ENCODE assay signal across 8 cellular contexts in the genomic region with DNA sequence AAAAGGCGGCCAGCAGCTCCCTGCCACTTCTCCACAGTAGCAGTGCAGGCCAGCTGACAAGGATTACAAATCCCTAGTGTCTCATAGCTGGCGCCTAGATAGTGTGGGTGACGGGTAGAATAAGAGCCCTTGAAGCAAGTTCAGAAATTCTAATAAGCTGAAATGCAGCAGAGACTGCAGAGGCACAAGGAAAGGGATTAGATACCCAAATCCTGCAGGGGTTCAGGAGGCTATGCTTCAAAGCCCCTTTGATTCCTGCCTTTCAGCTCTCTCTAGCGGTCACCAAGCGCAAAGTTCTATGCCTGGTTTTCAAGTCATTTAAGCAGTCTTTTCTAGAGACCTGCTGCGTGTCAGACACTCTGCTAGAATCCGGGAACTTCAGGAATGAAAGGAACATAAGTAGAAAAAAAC.
DNase-seq lines count a peak whose midpoint lies in the region; ATAC-seq lines count a peak whose summit lies in the region.

No MANE protein-coding gene starts in this region.

- peak overlapping the region; percentile 70 for H3K4me3 Mint-ChIP-seq in dendritic cell treated with granulocyte-macrophage colony-stimulating factor and Interleukin-4, amounts not matched to agents 40 ng/mL and 50 ng/mL, for 4 days

- peaks cover 3% of the 10 kb centered on the region for H3K27me3 Mint-ChIP-seq in dendritic cell treated with granulocyte-macrophage colony-stimulating factor and Interleukin-4, amounts not matched to agents 40 ng/mL and 50 ng/mL, for 4 days

- no peaks in the 10 kb centered on the region for H3K36me3 Mint-ChIP-seq in dendritic cell treated with granulocyte-macrophage colony-stimulating factor and Interleukin-4, amounts not matched to agents 40 ng/mL and 50 ng/mL, for 4 days (ENCODE audit: low read depth)

- intact Hi-C loops in dendritic cell treated with granulocyte-macrophage colony-stimulating factor and Interleukin-4, amounts not matched to agents 40 ng/mL and 50 ng/mL, for 4 days (cut with micrococcal nuclease) = loop anchor here (10.0 kb wide), 1 partner anchor 250 kb away; no protein-coding TSS in a partner anchor
- intact Hi-C loops in left colon (cut with DNase I, micrococcal nuclease) (loop anchor here in 1 of 2 donors (5.0 kb wide), 1 partner anchor 153 kb away; no protein-coding TSS in a partner anchor), posterior vena cava (cut with DNase I) (loop anchor here (10.0 kb wide), 1 partner anchor 110 kb away; the partner anchor contains the start of gene SLC16A2 (in 2 of the 2))

- H3K27ac Mint-ChIP-seq in dendritic cell treated with granulocyte-macrophage colony-stimulating factor and Interleukin-4, amounts not matched to agents 40 ng/mL and 50 ng/mL, for 4 days = no peak overlapping the region

- DNase-seq in NCI-H2196 (lab: John Stamatoyannopoulos, UW; ENCODE audit: unreplicated experiment) (peak; percentile 38), NCI-H2196 treated with DMSO at 0.1 percent for 48 hours (lab: John Stamatoyannopoulos, UW; ENCODE audit: unreplicated experiment) (no peak), RKO (ENCODE audit: low spot score) (peak; percentile 23), left colon (no peak), superior temporal gyrus (ENCODE audit: extremely low spot score) (peak; percentile 72), posterior vena cava (ENCODE audit: low spot score) (no peak)

- H3K4me1 Mint-ChIP-seq in dendritic cell treated with granulocyte-macrophage colony-stimulating factor and Interleukin-4, amounts not matched to agents 40 ng/mL and 50 ng/mL, for 4 days (ENCODE audit: low read depth) = peaks cover 15% of the 10 kb centered on the region

- ATAC-seq in HG03066 (IDR thresholded peaks at IDR 0.05; ENCODE audit: low read depth, unreplicated experiment) (peak; percentile 32), left colon (peak; percentile 36)

- no peaks in the 10 kb centered on the region for H3K9me3 Mint-ChIP-seq in dendritic cell treated with granulocyte-macrophage colony-stimulating factor and Interleukin-4, amounts not matched to agents 40 ng/mL and 50 ng/mL, for 4 days

Comparison
In these comparisons a context has a peak if more than half of its experiments do, and no peak if none do; other contexts are left out.
1. DNase-seq: peak in NCI-H2196 (single experiment), RKO (single experiment) and superior temporal gyrus (single experiment); none in NCI-H2196 treated with DMSO at 0.1 percent for 48 hours (single experiment), left colon (0 of 2) and posterior vena cava (single experiment).